Comparison of ENCODE assay signal across 9 cellular contexts in the genomic region with DNA sequence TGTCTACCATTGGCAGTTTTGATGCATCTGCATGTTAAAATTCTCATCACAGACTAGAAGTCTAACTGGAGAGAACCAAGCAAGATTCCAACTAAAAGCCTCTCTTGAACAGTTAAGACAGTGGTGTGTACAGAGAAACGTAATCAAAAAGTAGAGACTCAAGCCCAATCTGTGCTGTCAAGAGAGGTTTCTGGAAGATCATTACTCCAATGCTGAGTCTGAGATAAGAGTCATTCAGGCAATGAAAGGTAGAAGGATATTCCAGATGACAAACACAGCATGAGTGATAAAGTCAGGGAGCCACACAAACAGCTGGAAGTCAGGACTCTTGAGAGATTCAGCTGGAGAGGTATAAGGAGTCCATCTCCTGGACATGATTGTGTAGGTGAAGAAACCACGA. TPM values are rescaled to one million over a fixed set of nuclear protein-coding genes. Genes with fewer than 3 reads are reported as not detected.
"Had no signal": no experiment of that assay in that cellular context is flagged by ENCODE, and none has a peak within 500 bp of the region (broad histone marks: within the 10 kb centered on the region; RNA-seq: fewer than 3 reads in every experiment).

No MANE protein-coding gene starts in this region.

- DNase-seq: IMR-90, KBM-7, KG1 had no signal

- H3K27ac ChIP-seq: HL-60, KMS-11 had no signal

- H3K9ac ChIP-seq: KMS-11 had no signal

- H3K4me2 ChIP-seq: KMS-11 had no signal

- FAIRE-seq: HepG2, HTR-8/SVneo had no signal

- ATAC-seq: HepG2 had no signal

RNA-seq across cellular contexts. Expression of gene IQUB, which starts 48.7 kb away (rescaled TPM):
- total RNA-seq: HT1080 had no signal
- polyA plus RNA-seq: HepG2, IgD-negative memory B cell had no signal
